ENCODE assay signal across 1 cellular context in the genomic region with DNA sequence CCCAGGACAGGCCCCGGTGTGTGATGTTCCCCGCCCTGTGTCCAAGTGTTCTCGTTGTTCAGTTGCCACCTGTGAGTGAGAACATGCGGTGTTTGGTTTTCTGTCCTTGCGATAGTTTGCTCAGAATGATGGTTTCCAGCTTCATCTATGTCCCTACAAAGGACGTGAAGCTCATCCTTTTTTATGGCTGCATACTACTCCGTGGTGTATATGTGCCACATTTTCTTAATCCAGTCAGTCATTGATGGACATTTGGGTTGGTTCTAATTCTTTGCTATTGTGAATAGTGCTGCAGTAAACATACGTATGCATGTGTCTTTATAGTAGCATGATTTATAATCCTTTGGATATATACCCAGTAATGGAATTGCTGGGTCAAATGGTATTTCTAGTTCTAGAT. TPM values are rescaled to one million over a fixed set of nuclear protein-coding genes. Genes with fewer than 3 reads are reported as not detected.
"Had no signal": no experiment of that assay in that cellular context is flagged by ENCODE, and none has a peak within 500 bp of the region (broad histone marks: within the 10 kb centered on the region; RNA-seq: fewer than 3 reads in every experiment).

No MANE protein-coding gene starts in this region.

RNA-seq across cellular contexts. Expression of gene KLLN, which starts 34.6 kb away (rescaled TPM):
- total RNA-seq: ascending aorta had no signal
